In the genomic region with DNA sequence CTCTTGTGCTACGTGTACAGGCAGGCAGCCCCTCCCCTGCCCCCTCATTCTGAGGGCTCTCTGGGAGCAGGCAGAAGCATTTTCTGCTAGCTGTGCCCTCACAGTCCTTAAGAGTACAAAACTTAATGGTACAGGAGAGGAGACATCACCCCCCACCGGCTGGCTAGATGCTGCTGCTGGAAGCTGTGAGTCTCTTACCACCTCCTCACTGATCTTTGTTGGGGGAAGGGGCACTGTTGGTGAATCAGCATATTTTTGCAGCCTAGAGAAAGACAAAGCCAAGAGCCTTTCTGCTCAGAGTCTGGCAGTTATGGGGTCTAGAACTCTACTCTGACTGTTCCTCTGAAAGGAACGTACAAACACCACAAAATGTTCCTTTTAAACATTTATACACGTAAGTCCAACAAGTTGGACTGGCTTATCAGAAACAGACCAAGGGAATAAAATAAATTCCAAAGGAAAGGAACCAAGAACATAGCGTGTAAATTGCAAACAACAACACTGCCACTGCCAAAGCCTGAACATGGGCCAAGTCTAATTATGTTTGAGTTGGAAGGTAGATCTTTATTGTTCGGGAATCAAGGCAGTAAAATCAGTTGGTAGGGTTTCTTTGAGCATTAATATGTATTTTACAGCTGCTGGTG, we compare ENCODE assay signal across 10 cellular contexts. TPM values are rescaled to one million over a fixed set of nuclear protein-coding genes. Genes with fewer than 3 reads are reported as not detected.
A peak's percentile ranks its signal among the peaks of the same experiment; 100 is the strongest.
DNase-seq lines count a peak whose midpoint lies in the region; ATAC-seq and TF ChIP-seq lines count a peak whose summit lies in the region.
"Had no signal": no experiment of that assay in that cellular context is flagged by ENCODE, and none has a peak within 500 bp of the region (broad histone marks: within the 10 kb centered on the region; RNA-seq: fewer than 3 reads in every experiment).

No MANE protein-coding gene starts in this region.

- peaks cover 13% of the 10 kb centered on the region for H3K36me3 ChIP-seq in iPS-15b (ENCODE audit: control insufficient read depth, insufficient read depth, low read length)
- peaks cover 5% of the 10 kb centered on the region for H3K36me3 ChIP-seq in smooth muscle cell (ENCODE audit: low read depth)

- H3K27me3 ChIP-seq in iPS-15b (ENCODE audit: control insufficient read depth, insufficient read depth, low read length) = no peaks in the 10 kb centered on the region
- no peaks in the 10 kb centered on the region for H3K27me3 ChIP-seq in smooth muscle cell (ENCODE audit: low read depth)

- peaks cover 7% of the 10 kb centered on the region for H3K79me2 ChIP-seq in smooth muscle cell (ENCODE audit: low read depth)

- 40% methylated on average over 6 of the region's 6 CpGs for WGBS in smooth muscle cell (ENCODE audit: low lambda C conversion rate)

- no peak for TF ChIP-seq CTCF in smooth muscle cell (IDR thresholded peaks at IDR 0.05; ENCODE audit: borderline replicate concordance, insufficient read depth, poor library complexity, severe bottlenecking)

- no peak for ATAC-seq in activated CD8-positive, alpha-beta T cell treated with anti-CD3 and anti-CD28 coated beads, Interleukin-2, amount 10 ng/mL, durations not matched to agents 7 days and 5 days
- ATAC-seq in activated T-cell treated with anti-CD3 and anti-CD28 coated beads, Interleukin-2, amount 50 U/mL, for 4 hours = no peak
- no peak for ATAC-seq in GM21717 (IDR thresholded peaks at IDR 0.05; ENCODE audit: unreplicated experiment)

- peak overlapping the region; percentile 82 for H3K27ac ChIP-seq in smooth muscle cell (ENCODE audit: low read depth)

- CTCF ChIA-PET in activated CD8-positive, alpha-beta T cell treated with anti-CD3 and anti-CD28 coated beads, Interleukin-2, amount 10 ng/mL, durations not matched to agents 7 days and 5 days (lab: Charles Lee) = interaction anchor here (3.1 to 19.3 kb wide), 2 partner anchors 10 to 123 kb away, joined by 31 to 508 read pairs; no protein-coding TSS in a partner anchor

- POLR2A ChIA-PET in activated CD8-positive, alpha-beta T cell treated with anti-CD3 and anti-CD28 coated beads, Interleukin-2, amount 10 ng/mL, durations not matched to agents 7 days and 5 days (lab: Charles Lee) = no interaction called here

- H3K9me3 ChIP-seq in iPS-15b (ENCODE audit: control insufficient read depth, insufficient read depth, low read length) = no peaks in the 10 kb centered on the region
- no peaks in the 10 kb centered on the region for H3K9me3 ChIP-seq in smooth muscle cell (replicated peaks; ENCODE audit: low read depth)

- H3K9me3 Mint-ChIP-seq in activated CD8-positive, alpha-beta T cell treated with anti-CD3 and anti-CD28 coated beads, Interleukin-2, amount 10 ng/mL, durations not matched to agents 7 days and 5 days (ENCODE audit: insufficient read depth) = no peaks in the 10 kb centered on the region
- no peaks in the 10 kb centered on the region for H3K9me3 Mint-ChIP-seq in activated T-cell treated with anti-CD3 and anti-CD28 coated beads, Interleukin-2, amount 50 U/mL, for 4 hours

- peak overlapping the region; percentile 55 for H3K4me2 ChIP-seq in smooth muscle cell

- peaks cover 89% of the 10 kb centered on the region for H4K20me1 ChIP-seq in smooth muscle cell (ENCODE audit: low read depth)

- no peak overlapping the region for H2AFZ ChIP-seq in smooth muscle cell (ENCODE audit: low read depth)

- H3K27ac Mint-ChIP-seq in activated CD8-positive, alpha-beta T cell treated with anti-CD3 and anti-CD28 coated beads, Interleukin-2, amount 10 ng/mL, durations not matched to agents 7 days and 5 days = peak overlapping the region; percentile 31

- H3K4me1 ChIP-seq in iPS-15b (ENCODE audit: control insufficient read depth, insufficient read depth, low read length) = peaks cover 13% of the 10 kb centered on the region
- no peaks in the 10 kb centered on the region for H3K4me1 ChIP-seq in smooth muscle cell (ENCODE audit: low read depth)

- no peaks in the 10 kb centered on the region for H3F3A ChIP-seq in smooth muscle cell (ENCODE audit: low read depth)

- no peak overlapping the region for H3K4me3 Mint-ChIP-seq in activated CD8-positive, alpha-beta T cell treated with anti-CD3 and anti-CD28 coated beads, Interleukin-2, amount 10 ng/mL, durations not matched to agents 7 days and 5 days
- H3K4me3 Mint-ChIP-seq in activated T-cell treated with anti-CD3 and anti-CD28 coated beads, Interleukin-2, amount 50 U/mL, for 4 hours = no peak overlapping the region

- peaks cover 14% of the 10 kb centered on the region for H3K36me3 Mint-ChIP-seq in activated CD8-positive, alpha-beta T cell treated with anti-CD3 and anti-CD28 coated beads, Interleukin-2, amount 10 ng/mL, durations not matched to agents 7 days and 5 days (ENCODE audit: low read depth)
- peaks cover 18% of the 10 kb centered on the region for H3K36me3 Mint-ChIP-seq in activated T-cell treated with anti-CD3 and anti-CD28 coated beads, Interleukin-2, amount 50 U/mL, for 4 hours (ENCODE audit: insufficient read depth)

- H3K9ac ChIP-seq in iPS-15b (ENCODE audit: low read depth, low read length) (peak overlapping the region; percentile 28), smooth muscle cell (ENCODE audit: low read depth) (peak overlapping the region; percentile 76)

- no peak overlapping the region for H3K4me3 ChIP-seq in iPS-15b (ENCODE audit: low read depth, low read length)
- H3K4me3 ChIP-seq in smooth muscle cell = no peak overlapping the region

- DNase-seq in activated CD8-positive, alpha-beta T cell treated with anti-CD3 and anti-CD28 coated beads, Interleukin-2, amount 10 ng/mL, durations not matched to agents 7 days and 5 days = no peak
- DNase-seq in smooth muscle cell (lab: John Stamatoyannopoulos, UW; ENCODE audit: unreplicated experiment) (no peak), NCI-H2107 (lab: John Stamatoyannopoulos, UW) (no peak), HK-2 (ENCODE audit: unreplicated experiment) (no peak)
- no peak for DNase-seq in activated T-cell treated with anti-CD3 and anti-CD28 coated beads, Interleukin-2, amount 50 U/mL, for 4 hours
- DNase-seq: midbrain, NCI-H1092 treated with DMSO at 0.1 percent for 48 hours had no signal

- TF ChIP-seq EP300 in Ishikawa (IDR thresholded peaks at IDR 0.05; ENCODE audit: borderline replicate concordance) = peak; percentile 50; the same call in 1 of the 2 replicates

- TF ChIP-seq RAD21 in Ishikawa (IDR thresholded peaks at IDR 0.05; ENCODE audit: low read depth) = no peak

- no peaks in the 10 kb centered on the region for H3K27me3 Mint-ChIP-seq in activated CD8-positive, alpha-beta T cell treated with anti-CD3 and anti-CD28 coated beads, Interleukin-2, amount 10 ng/mL, durations not matched to agents 7 days and 5 days (ENCODE audit: low read depth)
- no peaks in the 10 kb centered on the region for H3K27me3 Mint-ChIP-seq in activated T-cell treated with anti-CD3 and anti-CD28 coated beads, Interleukin-2, amount 50 U/mL, for 4 hours (ENCODE audit: low read depth)

- H3K4me1 Mint-ChIP-seq in activated CD8-positive, alpha-beta T cell treated with anti-CD3 and anti-CD28 coated beads, Interleukin-2, amount 10 ng/mL, durations not matched to agents 7 days and 5 days (ENCODE audit: low read depth) = peaks cover 6% of the 10 kb centered on the region
- peaks cover 10% of the 10 kb centered on the region for H3K4me1 Mint-ChIP-seq in activated T-cell treated with anti-CD3 and anti-CD28 coated beads, Interleukin-2, amount 50 U/mL, for 4 hours (ENCODE audit: low read depth)

TF ChIP-seq in Ishikawa, 13 proteins besides CTCF, POLR2A, EP300 and RAD21:
- peak; percentile 78 for TF ChIP-seq NFIC (IDR thresholded peaks at IDR 0.05)
- TF ChIP-seq YY1 (IDR thresholded peaks at IDR 0.05; ENCODE audit: low read depth) = no peak
- TF ChIP-seq, protein P1, sequence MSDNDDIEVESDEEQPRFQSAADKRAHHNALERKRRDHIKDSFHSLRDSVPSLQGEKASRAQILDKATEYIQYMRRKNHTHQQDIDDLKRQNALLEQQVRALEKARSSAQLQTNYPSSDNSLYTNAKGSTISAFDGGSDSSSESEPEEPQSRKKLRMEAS (IDR thresholded peaks at IDR 0.05) = no peak
- TF ChIP-seq CEBPB (IDR thresholded peaks at IDR 0.05) = no peak
- TF ChIP-seq EGR1 (IDR thresholded peaks at IDR 0.05) = no peak
- no peak for TF ChIP-seq ZBTB7A (IDR thresholded peaks at IDR 0.05; ENCODE audit: low read depth)
- TF ChIP-seq CREB1 (IDR thresholded peaks at IDR 0.05; ENCODE audit: low read depth) = no peak

RNA-seq across cellular contexts. Expression of a gene that starts 27.2 kb away (rescaled TPM):
- 100 to 1,000 TPM; 125 to 128 TPM for total RNA-seq in activated CD8-positive, alpha-beta T cell treated with anti-CD3 and anti-CD28 coated beads, Interleukin-2, amount 10 ng/mL, durations not matched to agents 7 days and 5 days
- 92.4 and 105 TPM in 2 replicates for total RNA-seq in smooth muscle cell
- 68.8 and 72.6 TPM in 2 replicates for polyA plus RNA-seq in smooth muscle cell
- 10 to 100 TPM; 74.0 to 78.2 (median 74.8) TPM for total RNA-seq in activated T-cell treated with anti-CD3 and anti-CD28 coated beads, Interleukin-2, amount 50 U/mL, for 4 hours

RNA-seq across cellular contexts. Expression of a gene that starts 53.0 kb away (rescaled TPM):
- total RNA-seq in activated CD8-positive, alpha-beta T cell treated with anti-CD3 and anti-CD28 coated beads, Interleukin-2, amount 10 ng/mL, durations not matched to agents 7 days and 5 days = 10 to 100 TPM; 40.4 to 41.6 TPM
- 18.4 and 23.3 TPM in 2 replicates for total RNA-seq in smooth muscle cell
- polyA plus RNA-seq in smooth muscle cell = 26.7 and 32.9 TPM in 2 replicates
- 10 to 100 TPM; 52.2 to 57.1 (median 56.6) TPM for total RNA-seq in activated T-cell treated with anti-CD3 and anti-CD28 coated beads, Interleukin-2, amount 50 U/mL, for 4 hours
